ENCODE assay signal across 9 cellular contexts in the genomic region with DNA sequence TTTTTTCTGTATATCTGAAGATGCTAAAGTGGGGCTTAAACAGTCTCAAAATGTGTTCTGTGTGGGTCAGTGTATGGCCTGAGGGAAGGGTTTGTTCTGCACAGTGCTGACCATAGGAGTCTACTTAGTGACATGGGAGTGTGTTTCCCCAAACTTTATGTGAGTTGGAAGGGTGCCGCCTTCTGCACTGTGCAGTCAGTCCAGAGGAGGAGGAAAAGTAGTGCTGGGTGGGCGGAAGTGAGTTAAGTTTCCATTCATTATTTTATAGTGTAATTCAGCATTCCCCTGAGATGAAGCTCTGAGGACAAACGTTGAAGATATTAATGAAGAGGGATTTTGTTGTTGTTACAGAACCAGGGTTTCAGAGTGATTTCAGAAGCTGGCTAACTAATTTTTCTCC. TPM values are rescaled to one million over a fixed set of nuclear protein-coding genes. Genes with fewer than 3 reads are reported as not detected.
DNase-seq lines count a peak whose midpoint lies in the region; ATAC-seq and TF ChIP-seq lines count a peak whose summit lies in the region.
"Had no signal": no experiment of that assay in that cellular context is flagged by ENCODE, and none has a peak within 500 bp of the region (broad histone marks: within the 10 kb centered on the region; RNA-seq: fewer than 3 reads in every experiment).

No MANE protein-coding gene starts in this region.

- DNase-seq in EL, result peak; percentile 43
- no peak for DNase-seq in esophagus muscularis mucosa (ENCODE audit: extremely low spot score)
- peak; percentile 15 for DNase-seq in osteoblast (ENCODE audit: insufficient read length, low spot score, missing footprints)
- no peak for DNase-seq in glomerular visceral epithelial cell (ENCODE audit: extremely low spot score)
- DNase-seq in superior temporal gyrus (ENCODE audit: extremely low spot score), result no peak
- no peak for DNase-seq in Peyer's patch
- DNase-seq: amniotic stem cell had no signal

- no peaks in the 10 kb centered on the region for H3K79me2 ChIP-seq in OCI-LY3 (ENCODE audit: low read length)
- H3K79me2 ChIP-seq in osteoblast (ENCODE audit: insufficient read depth, low read length), result peaks cover 24% of the 10 kb centered on the region

- no peak for TF ChIP-seq CTCF in OCI-LY3 (IDR thresholded peaks at IDR 0.05; ENCODE audit: low read depth, low read length)
- TF ChIP-seq CTCF in esophagus muscularis mucosa (IDR thresholded peaks at IDR 0.05), result no peak
- TF ChIP-seq CTCF in osteoblast (IDR thresholded peaks at IDR 0.05; ENCODE audit: extremely low read depth, low read depth, low read length), result no peak
- TF ChIP-seq CTCF in Peyer's patch (IDR thresholded peaks at IDR 0.05), result no peak

- H3K27ac ChIP-seq in OCI-LY3 (ENCODE audit: low read length), result no peak overlapping the region
- H3K27ac ChIP-seq in esophagus muscularis mucosa (replicated peaks in 1 of 4), result peak overlapping the region in 3 of 4 donors; percentile 23 to 73 (median 43)
- peak overlapping the region; percentile 84 for H3K27ac ChIP-seq in osteoblast (ENCODE audit: low read depth, low read length)
- peak overlapping the region in 1 of 4 donors; percentile 8 for H3K27ac ChIP-seq in Peyer's patch

- ATAC-seq in HG03135 (IDR thresholded peaks at IDR 0.05; ENCODE audit: unreplicated experiment), result no peak

- no peaks in the 10 kb centered on the region for H3K9me3 ChIP-seq in OCI-LY3 (ENCODE audit: insufficient read depth, low read length)
- H3K9me3 ChIP-seq in esophagus muscularis mucosa, result peaks cover 0 to 8% (median 0%) of the 10 kb centered on the region in 4 donors
- H3K9me3 ChIP-seq in osteoblast (ENCODE audit: low read depth, low read length), result no peaks in the 10 kb centered on the region
- H3K9me3 ChIP-seq in Peyer's patch, result no peaks in the 10 kb centered on the region

- peaks cover 6% of the 10 kb centered on the region; the same call in 1 of the 2 replicates for H3K27me3 ChIP-seq in OCI-LY3 (ENCODE audit: low read depth, low read length)
- H3K27me3 ChIP-seq in esophagus muscularis mucosa, result peaks cover 0 to 9% (median 0%) of the 10 kb centered on the region in 4 donors
- no peaks in the 10 kb centered on the region for H3K27me3 ChIP-seq in osteoblast (ENCODE audit: insufficient read depth, low read length)
- H3K27me3 ChIP-seq in Peyer's patch, result no peaks in the 10 kb centered on the region

- peaks cover 5% of the 10 kb centered on the region for H3K36me3 ChIP-seq in OCI-LY3 (replicated peaks; ENCODE audit: low read depth, low read length)
- no peaks in the 10 kb centered on the region for H3K36me3 ChIP-seq in esophagus muscularis mucosa
- no peaks in the 10 kb centered on the region for H3K36me3 ChIP-seq in osteoblast (ENCODE audit: insufficient read depth, low read length)
- no peaks in the 10 kb centered on the region for H3K36me3 ChIP-seq in Peyer's patch

- intact Hi-C loops in esophagus muscularis mucosa (cut with DNase I), result no loop called here

- H2AFZ ChIP-seq in OCI-LY3 (ENCODE audit: low read depth, low read length) (no peak overlapping the region), osteoblast (ENCODE audit: low read length) (no peak overlapping the region)

- 74% methylated on average over 3 of the region's 3 CpGs for WGBS in esophagus muscularis mucosa

- H3K4me2 ChIP-seq in OCI-LY3 (ENCODE audit: low read length), result peak overlapping the region; percentile 99
- peak overlapping the region; percentile 57 for H3K4me2 ChIP-seq in osteoblast (ENCODE audit: insufficient read depth, low read length)

- peaks cover 9% of the 10 kb centered on the region; the same call in 1 of the 2 replicates for H4K20me1 ChIP-seq in OCI-LY3 (ENCODE audit: insufficient read depth, low read length)
- H4K20me1 ChIP-seq in osteoblast (ENCODE audit: insufficient read depth, low read length), result no peaks in the 10 kb centered on the region

- no peak for TF ChIP-seq EP300 in esophagus muscularis mucosa (IDR thresholded peaks at IDR 0.05)

- H3K9ac ChIP-seq in OCI-LY3 (ENCODE audit: low read length), result no peak overlapping the region

- H3K4me1 ChIP-seq in OCI-LY3 (ENCODE audit: low read length) (peaks cover 34% of the 10 kb centered on the region), esophagus muscularis mucosa (peaks cover 7 to 27% (median 17%) of the 10 kb centered on the region in 4 donors), osteoblast (ENCODE audit: insufficient read depth, low read length) (peaks cover 17% of the 10 kb centered on the region), Peyer's patch (peaks cover 0 to 8% (median 0%) of the 10 kb centered on the region in 4 donors)

- TF ChIP-seq POLR2A in esophagus muscularis mucosa (IDR thresholded peaks at IDR 0.05; ENCODE audit: low read depth) (no peak), Peyer's patch (IDR thresholded peaks at IDR 0.05) (no peak)

- peak overlapping the region; percentile 91 for H3K4me3 ChIP-seq in OCI-LY3 (ENCODE audit: low read length)
- peak overlapping the region; percentile 58 to 71 (median 60) for H3K4me3 ChIP-seq in esophagus muscularis mucosa
- peak overlapping the region; percentile 73 for H3K4me3 ChIP-seq in osteoblast (ENCODE audit: insufficient read depth, low read length)
- peak overlapping the region in 1 of 4 donors; percentile 65 for H3K4me3 ChIP-seq in Peyer's patch

RNA-seq across cellular contexts. Expression of gene CHST7, which starts 2.9 kb away (rescaled TPM):
- total RNA-seq in esophagus muscularis mucosa (10 to 100 TPM; 12.5 to 20.6 (median 17.2) TPM), osteoblast (6.5 and 8.0 TPM in 2 replicates), Peyer's patch (10 to 100 TPM in 1 of 4 donors, 1 to 10 TPM in 3; 1.7 to 10.7 (median 4.2) TPM)

RNA-seq across cellular contexts. Expression of gene ZNF674, which starts 31.2 kb away (rescaled TPM):
- total RNA-seq in esophagus muscularis mucosa (1 to 10 TPM; 2.0 to 5.0 (median 2.8) TPM), osteoblast (4.7 and 5.6 TPM in 2 replicates), Peyer's patch (10 to 100 TPM in 1 of 4 donors, 1 to 10 TPM in 3; 3.3 to 18.2 (median 6.9) TPM)

Comparison
In these comparisons a context has a peak if more than half of its experiments do, and no peak if none do; other contexts are left out.
1. DNase-seq: peak in EL (single experiment) and osteoblast (single experiment); none in esophagus muscularis mucosa (single experiment), glomerular visceral epithelial cell (single experiment), superior temporal gyrus (single experiment) and Peyer's patch (0 of 3).